Comparison of ENCODE assay signal across 11 cellular contexts in genomic region chr3:171393032-171393744, GRCh38.
DNase-seq lines count a peak whose midpoint lies in the region; ATAC-seq and TF ChIP-seq lines count a peak whose summit lies in the region.
"Had no signal": no experiment of that assay in that cellular context is flagged by ENCODE, and none has a peak within 500 bp of the region (broad histone marks: within the 10 kb centered on the region; RNA-seq: fewer than 3 reads in every experiment).

No MANE protein-coding gene starts in this region.

- H3K36me3 ChIP-seq in lower lobe of right lung (no peaks in the 10 kb centered on the region), Karpas-422 (ENCODE audit: insufficient read depth, low read length) (no peaks in the 10 kb centered on the region)

- ATAC-seq in lower lobe of right lung, result no peak
- ATAC-seq in HG03442 (IDR thresholded peaks at IDR 0.05; ENCODE audit: unreplicated experiment), result no peak

- no peak for TF ChIP-seq CTCF in coronary artery (IDR thresholded peaks at IDR 0.05)
- TF ChIP-seq CTCF in lower lobe of right lung (IDR thresholded peaks at IDR 0.05), result no peak
- TF ChIP-seq CTCF in MCF 10A (IDR thresholded peaks at IDR 0.05; ENCODE audit: unreplicated experiment), result no peak

- H3K27me3 ChIP-seq in lower lobe of right lung (ENCODE audit: low read depth), result no peaks in the 10 kb centered on the region
- no peaks in the 10 kb centered on the region for H3K27me3 ChIP-seq in Karpas-422 (ENCODE audit: low read length)

- DNase-seq in DMS79 treated with DMSO at 0.1 percent for 48 hours (lab: John Stamatoyannopoulos, UW) (peak; percentile 51), NCI-H2196 treated with DMSO at 0.1 percent for 48 hours (lab: John Stamatoyannopoulos, UW; ENCODE audit: unreplicated experiment) (peak; percentile 63), coronary artery (ENCODE audit: low spot score) (no peak), lower lobe of right lung (no peak), MCF 10A (ENCODE audit: unreplicated experiment) (no peak), Karpas-422 (no peak)
- DNase-seq in central memory CD4-positive, alpha-beta T cell, result no peak
- DNase-seq: activated CD4-positive, CD25-positive, alpha-beta regulatory T cell; activated effector memory CD4-positive, alpha-beta T cell treated with anti-CD3 and anti-CD28 coated beads, Interleukin-2, amount 50 U/mL, for 16 hours; left cardiac atrium had no signal

- H3K27ac ChIP-seq in coronary artery (peak overlapping the region in 1 of 2 donors; percentile 28), lower lobe of right lung (peak overlapping the region; percentile 18), Karpas-422 (ENCODE audit: low read length) (no peak overlapping the region)

- no peak overlapping the region for H3K27ac Mint-ChIP-seq in MCF 10A (ENCODE audit: low read depth, unreplicated experiment)

- H4K20me1 ChIP-seq in Karpas-422 (ENCODE audit: insufficient read depth, low read depth, low read length), result no peaks in the 10 kb centered on the region

- H3K27me3 Mint-ChIP-seq in MCF 10A (ENCODE audit: insufficient read depth, unreplicated experiment), result no peaks in the 10 kb centered on the region

- no peak overlapping the region for H2AFZ ChIP-seq in Karpas-422 (ENCODE audit: low read length)

- no peak overlapping the region for H3K4me3 Mint-ChIP-seq in MCF 10A (ENCODE audit: unreplicated experiment)

- no peaks in the 10 kb centered on the region for H3K79me2 ChIP-seq in Karpas-422 (ENCODE audit: low read length)

- no peaks in the 10 kb centered on the region for H3K9me2 ChIP-seq in Karpas-422 (replicated peaks; ENCODE audit: insufficient read depth, low read length)

- no peaks in the 10 kb centered on the region for H3K36me3 Mint-ChIP-seq in MCF 10A (ENCODE audit: insufficient read depth, unreplicated experiment)

- no peak overlapping the region for H3K9ac ChIP-seq in Karpas-422 (ENCODE audit: low read length)

- H3K9me3 ChIP-seq in lower lobe of right lung (no peaks in the 10 kb centered on the region), Karpas-422 (ENCODE audit: low read length) (no peaks in the 10 kb centered on the region)

- POLR2A ChIA-PET in MCF 10A (lab: Yijun Ruan, JAX), result interaction anchor here (0.9 to 2.3 kb wide), 2 partner anchors 9 to 14 kb away, joined by 3 to 5 read pairs; no protein-coding TSS in a partner anchor

- H3K4me1 ChIP-seq in lower lobe of right lung (peaks cover 12% of the 10 kb centered on the region), Karpas-422 (ENCODE audit: low read length) (no peaks in the 10 kb centered on the region)

- CTCF ChIA-PET in MCF 10A (lab: Yijun Ruan, JAX), result no interaction called here

- no peaks in the 10 kb centered on the region for H3K4me1 Mint-ChIP-seq in MCF 10A (ENCODE audit: insufficient read depth, unreplicated experiment)

- no TSS peak for BruUV-seq in MCF 10A (replicated peaks; lab: Mats Ljungman, UMichigan)

- peaks cover 9% of the 10 kb centered on the region for H3K9me3 Mint-ChIP-seq in MCF 10A (ENCODE audit: unreplicated experiment)

- intact Hi-C loops in lower lobe of right lung (cut with DNase I) (no loop called here), MCF 10A (cut with micrococcal nuclease) (no loop called here)

- H3K4me2 ChIP-seq in Karpas-422 (ENCODE audit: low read depth, low read length, poor library complexity, severe bottlenecking), result no peak overlapping the region

- peak overlapping the region; percentile 33 for H3K4me3 ChIP-seq in coronary artery
- H3K4me3 ChIP-seq in lower lobe of right lung, result no peak overlapping the region
- H3K4me3 ChIP-seq in Karpas-422 (ENCODE audit: low read length), result no peak overlapping the region

Comparison
In these comparisons a context has a peak if more than half of its experiments do, and no peak if none do; other contexts are left out.
1. DNase-seq: peak in DMS79 treated with DMSO at 0.1 percent for 48 hours (single experiment) and NCI-H2196 treated with DMSO at 0.1 percent for 48 hours (single experiment); none in coronary artery (single experiment), lower lobe of right lung (single experiment), MCF 10A (single experiment), central memory CD4-positive, alpha-beta T cell (single experiment) and Karpas-422 (single experiment).